Comparison of ENCODE assay signal across 1 cellular context in genomic region chr5:310941-311434, GRCh38.
TF ChIP-seq lines count a peak whose summit lies in the region.

No MANE protein-coding gene starts in this region.

TF ChIP-seq in WTC11, 78 proteins besides CTCF, POLR2A, EP300 and RAD21 (continued from another document):
- no peak for TF ChIP-seq ARID4B (CRISPR knock-in tag; IDR thresholded peaks at IDR 0.05; ENCODE audit: borderline replicate concordance)
- TF ChIP-seq ZNF263 (CRISPR knock-in tag; IDR thresholded peaks at IDR 0.05; ENCODE audit: low read depth): no peak
- TF ChIP-seq ZNF423 (CRISPR knock-in tag; IDR thresholded peaks at IDR 0.05): no peak
- TF ChIP-seq CBFB (CRISPR knock-in tag; IDR thresholded peaks at IDR 0.05; ENCODE audit: low read depth): no peak
- TF ChIP-seq PRDM15 (CRISPR knock-in tag; IDR thresholded peaks at IDR 0.05): no peak
- TF ChIP-seq GTF2I (CRISPR knock-in tag; conservative IDR thresholded peaks at IDR 0.05): no peak
- TF ChIP-seq JUN (CRISPR knock-in tag; IDR thresholded peaks at IDR 0.05): no peak
- TF ChIP-seq USF1 (CRISPR knock-in tag; IDR thresholded peaks at IDR 0.05): no peak
- TF ChIP-seq GABPB1 (CRISPR knock-in tag; IDR thresholded peaks at IDR 0.05): no peak
- TF ChIP-seq NFE2L1 (CRISPR knock-in tag; IDR thresholded peaks at IDR 0.05): no peak
TF ChIP-seq in WTC11: peak in this region for 0.
